18 cellular contexts compared by ENCODE assay signal in the genomic region with DNA sequence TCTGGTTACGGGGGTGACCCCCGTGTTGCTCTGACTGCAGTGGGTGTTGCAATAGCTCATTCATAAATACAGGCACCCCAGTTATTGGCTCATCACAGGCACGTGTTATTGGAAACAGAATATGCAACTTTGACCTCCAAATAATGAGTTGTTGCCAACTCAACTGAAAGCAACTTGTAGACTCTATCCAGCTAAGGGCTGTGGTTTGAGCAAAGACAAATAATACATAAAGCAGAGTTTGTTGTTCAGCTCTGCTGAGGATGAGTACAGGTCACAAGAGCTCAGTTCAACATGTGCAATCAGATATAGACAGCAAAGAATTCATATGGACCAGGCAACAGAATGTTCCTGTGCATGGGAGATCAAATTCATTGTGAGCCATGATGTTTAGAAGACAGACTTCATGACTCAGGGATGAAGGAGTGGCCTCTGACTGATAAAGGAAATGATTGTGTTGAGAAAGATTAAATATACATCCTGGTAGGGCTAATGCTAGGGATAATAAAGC.
DNase-seq lines count a peak whose midpoint lies in the region; ATAC-seq and TF ChIP-seq lines count a peak whose summit lies in the region.
"Had no signal": no experiment of that assay in that cellular context is flagged by ENCODE, and none has a peak within 500 bp of the region (broad histone marks: within the 10 kb centered on the region; RNA-seq: fewer than 3 reads in every experiment).

No MANE protein-coding gene starts in this region.

- no peak overlapping the region for H2AFZ ChIP-seq in mesenchymal stem cell (ENCODE audit: low read depth, low read length)

- DNase-seq in EL: peak; percentile 36
- no peak for DNase-seq in RWPE2 (ENCODE audit: low spot score)
- peak; percentile 66 for DNase-seq in fibroblast of mammary gland (ENCODE audit: low read depth)
- peak; percentile 48 for DNase-seq in mesenchymal stem cell
- no peak for DNase-seq in NCI-H1092 treated with DMSO at 0.1 percent for 48 hours (lab: John Stamatoyannopoulos, UW)
- no peak for DNase-seq in NCI-H524 treated with DMSO at 0.1 percent for 48 hours (lab: John Stamatoyannopoulos, UW)
- DNase-seq in COR-L47 (lab: John Stamatoyannopoulos, UW): no peak
- no peak for DNase-seq in NCI-H1417 (lab: John Stamatoyannopoulos, UW)
- DNase-seq: activated CD8-positive, alpha-beta memory T cell treated with anti-CD3 and anti-CD28 coated beads for 24 hours; caudate nucleus; KG1; left lung; NCI-H2107; NCI-H526 treated with DMSO at 0.1 percent for 48 hours; right cardiac atrium; stimulated activated CD4-positive, alpha-beta T cell treated with anti-CD3 and anti-CD28 coated beads, Interleukin-2, amount 100 ng/mL, for 24 hours; uterus had no signal

- peak overlapping the region; percentile 34 for H3K27ac ChIP-seq in RWPE2 (ENCODE audit: poor library complexity, severe bottlenecking)
- H3K27ac ChIP-seq in mesenchymal stem cell (ENCODE audit: low read length, poor library complexity, severe bottlenecking): no peak overlapping the region
- H3K27ac ChIP-seq: left lung, uterus had no signal

- H3K23ac ChIP-seq in mesenchymal stem cell (ENCODE audit: low read length in 2 of 2): no peak overlapping the region

- H3K9ac ChIP-seq in mesenchymal stem cell (ENCODE audit: low read length): no peak overlapping the region

- H3K36me3 ChIP-seq in RWPE2 (ENCODE audit: low read depth) (no peaks in the 10 kb centered on the region), mesenchymal stem cell (ENCODE audit: control insufficient read depth in 1 of 2, insufficient read depth in 2 of 2, low read depth in 1 of 2, low read length in 2 of 2) (no peaks in the 10 kb centered on the region)
- H3K36me3 ChIP-seq: left lung, uterus had no signal

- no peak overlapping the region for H4K8ac ChIP-seq in mesenchymal stem cell (ENCODE audit: low read length)

- no peak overlapping the region for H2BK15ac ChIP-seq in mesenchymal stem cell (ENCODE audit: low read depth, poor library complexity, severe bottlenecking)

- H3K4me2 ChIP-seq in mesenchymal stem cell (ENCODE audit: low read length, poor library complexity, severe bottlenecking): no peak overlapping the region

- no peaks in the 10 kb centered on the region for H3K79me1 ChIP-seq in mesenchymal stem cell (replicated peaks; ENCODE audit: low read length, poor library complexity, severe bottlenecking)

- no peak overlapping the region for H3K4me3 ChIP-seq in RWPE2 (ENCODE audit: severe bottlenecking)
- no peak overlapping the region for H3K4me3 ChIP-seq in fibroblast of mammary gland (ENCODE audit: control insufficient read depth, low read depth, low read length)
- no peak overlapping the region for H3K4me3 ChIP-seq in mesenchymal stem cell (ENCODE audit: insufficient read depth in 1 of 2, low read depth in 1 of 2, low read length in 2 of 2)
- H3K4me3 ChIP-seq: left lung, uterus had no signal

- WGBS in mesenchymal stem cell: 77% methylated on average over 3 of the region's 3 CpGs

- TF ChIP-seq CTCF in RWPE2 (IDR thresholded peaks at IDR 0.05; ENCODE audit: poor library complexity, severe bottlenecking) (no peak), fibroblast of mammary gland (conservative IDR thresholded peaks at IDR 0.05; ENCODE audit: control insufficient read depth, insufficient read depth, low read depth, low read length) (no peak)

- H3K4ac ChIP-seq in mesenchymal stem cell (ENCODE audit: low read depth in 1 of 2, low read length in 2 of 2): no peak overlapping the region

- no peak overlapping the region for H3K18ac ChIP-seq in mesenchymal stem cell (ENCODE audit: low read depth in 1 of 2, low read length in 2 of 2)

- H2AK5ac ChIP-seq in mesenchymal stem cell (ENCODE audit: low read length, severe bottlenecking): no peak overlapping the region

- peak; percentile 93 for ATAC-seq in RWPE2 (ENCODE audit: low read depth)
- ATAC-seq: activated T-helper 17 cell treated with anti-CD3 and anti-CD28 coated beads, Interleukin-2, amount 50 U/mL, for 72 hours; left lung; right cardiac atrium had no signal

- H3K27me3 ChIP-seq in RWPE2 (ENCODE audit: insufficient read depth, poor library complexity, severe bottlenecking) (no peaks in the 10 kb centered on the region), mesenchymal stem cell (ENCODE audit: control insufficient read depth in 1 of 2, insufficient read depth in 1 of 2, low read length in 2 of 2) (no peaks in the 10 kb centered on the region)
- H3K27me3 ChIP-seq: left lung, uterus had no signal

- H3K4me1 ChIP-seq in RWPE2 (ENCODE audit: insufficient read depth, poor library complexity, severe bottlenecking) (peaks cover 18% of the 10 kb centered on the region), mesenchymal stem cell (ENCODE audit: control insufficient read depth, insufficient read depth, low read depth, low read length) (no peaks in the 10 kb centered on the region)
- H3K4me1 ChIP-seq: left lung, uterus had no signal

- no peak overlapping the region for H2BK12ac ChIP-seq in mesenchymal stem cell (ENCODE audit: low read length in 2 of 2)

- no peak overlapping the region for H4K91ac ChIP-seq in mesenchymal stem cell (ENCODE audit: low read length)

- H3K9me3 ChIP-seq in RWPE2 (ENCODE audit: severe bottlenecking) (no peaks in the 10 kb centered on the region), mesenchymal stem cell (ENCODE audit: control insufficient read depth, low read length) (no peaks in the 10 kb centered on the region)
- H3K9me3 ChIP-seq: left lung, uterus had no signal

- H2BK5ac ChIP-seq in mesenchymal stem cell (ENCODE audit: low read depth, low read length, poor library complexity, severe bottlenecking): no peak overlapping the region

- H2BK120ac ChIP-seq in mesenchymal stem cell (ENCODE audit: low read depth, low read length): no peak overlapping the region

- H3K14ac ChIP-seq in mesenchymal stem cell (ENCODE audit: low read length in 2 of 2): no peak overlapping the region

Comparison
In these comparisons a context has a peak if more than half of its experiments do, and no peak if none do; other contexts are left out.
1. DNase-seq: peak in EL (single experiment), fibroblast of mammary gland (single experiment) and mesenchymal stem cell (single experiment); none in RWPE2 (single experiment), NCI-H1092 treated with DMSO at 0.1 percent for 48 hours (single experiment), NCI-H524 treated with DMSO at 0.1 percent for 48 hours (single experiment), COR-L47 (single experiment) and NCI-H1417 (0 of 3).